8 cellular contexts compared by ENCODE assay signal in the genomic region with DNA sequence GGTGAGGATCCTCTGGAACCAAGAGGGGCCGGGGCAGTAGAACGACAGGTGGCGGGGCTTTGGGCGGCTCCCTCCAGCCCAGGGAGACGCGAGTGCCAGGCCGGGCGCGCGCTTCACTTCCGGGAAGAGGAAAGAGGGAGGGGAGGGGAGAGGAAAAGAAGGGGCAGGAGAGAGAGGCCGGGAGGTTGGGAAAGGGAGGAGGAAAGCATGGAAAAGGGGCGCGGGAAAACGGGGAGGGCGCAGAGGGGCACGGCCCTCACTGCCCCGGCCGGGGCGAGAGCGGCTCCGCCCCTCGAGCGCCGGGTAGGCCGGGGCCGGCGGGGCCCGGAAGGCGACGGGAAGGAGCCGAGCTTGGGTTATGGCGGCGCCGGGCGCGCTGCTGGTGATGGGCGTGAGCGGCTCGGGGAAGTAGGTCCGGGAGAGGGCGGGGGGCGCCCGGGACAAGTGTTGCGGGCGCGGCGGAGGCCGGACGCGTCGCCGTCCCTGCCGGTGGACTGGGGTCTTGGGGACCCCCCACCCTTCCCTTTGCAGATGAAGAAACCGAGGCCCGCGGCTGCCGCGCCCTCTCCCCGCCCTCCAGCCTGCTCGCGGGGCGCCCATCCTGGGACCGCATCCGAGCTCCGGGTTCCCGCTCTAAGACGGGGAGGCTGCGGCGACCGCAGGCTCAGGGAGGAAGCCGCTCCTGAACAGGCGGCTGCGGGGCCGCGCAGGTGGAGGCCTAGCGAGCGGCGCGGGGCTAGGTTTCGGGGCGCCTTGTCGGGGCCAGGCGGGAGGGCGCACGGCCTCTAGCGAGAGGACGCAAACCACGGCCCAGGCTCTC. TPM values are rescaled to one million over a fixed set of nuclear protein-coding genes. Genes with fewer than 3 reads are reported as not detected.
DNase-seq lines count a peak whose midpoint lies in the region; ATAC-seq lines count a peak whose summit lies in the region.

TSS of gene IDNK (plus strand) at position 330 of the 820 bp plus-strand sequence. CDS start at position 359, 29 bp downstream.

- peak; percentile 90 for DNase-seq in GM03348 (ENCODE audit: low spot score)
- peak; percentile 48 for DNase-seq in T follicular helper cell (ENCODE audit: low read depth)
- DNase-seq in amniotic epithelial cell (ENCODE audit: low read depth): peak; percentile 45
- DNase-seq in left ventricle myocardium superior: peak; percentile 82
- peak; percentile 75 for DNase-seq in putamen (ENCODE audit: low spot score)
- no peak for DNase-seq in SKM-1 treated with dmso at 0.1 percent for 144 hours (lab: John Stamatoyannopoulos, UW; ENCODE audit: unreplicated experiment)

- ATAC-seq in GM21825 (IDR thresholded peaks at IDR 0.05; ENCODE audit: unreplicated experiment) (peak; percentile 83), left ventricle myocardium superior (peak; percentile 96)

- intact Hi-C loops in left ventricle myocardium superior (cut with micrococcal nuclease): no loop called here

- H3K36me3 ChIP-seq in KOPT-K1 (ENCODE audit: insufficient read depth, low read length): 0 out of 2 replicates have a peak, but pooled peaks cover 10% of the 10 kb centered on the region

- no peaks in the 10 kb centered on the region for H3K9me3 ChIP-seq in KOPT-K1 (ENCODE audit: insufficient read depth, low read length, poor library complexity, severe bottlenecking)

- peak within 1 kb of the TSS; percentile 95 for H3K27ac ChIP-seq in KOPT-K1 (ENCODE audit: low read depth, low read length, poor library complexity, severe bottlenecking)

RNA-seq across cellular contexts. Expression of gene IDNK, which starts in this region (rescaled TPM):
- 3.3 TPM for total RNA-seq in left ventricle myocardium superior
